Comparison of ENCODE assay signal across 18 cellular contexts in genomic region chr7:107232568-107233090, GRCh38.
DNase-seq lines count a peak whose midpoint lies in the region; ATAC-seq, FAIRE-seq and TF ChIP-seq lines count a peak whose summit lies in the region.
"Had no signal": no experiment of that assay in that cellular context is flagged by ENCODE, and none has a peak within 500 bp of the region (broad histone marks: within the 10 kb centered on the region; RNA-seq: fewer than 3 reads in every experiment).

No MANE protein-coding gene starts in this region.

- peaks cover 2% of the 10 kb centered on the region for H3K36me3 Mint-ChIP-seq in T-helper 2 cell treated with Interferon-gamma antibody and Interleukin-4, amounts not matched to agents 5 μg/mL and 100 μg/mL, for 36 hours (ENCODE audit: low read depth)

- H3K4me2 ChIP-seq in mesenchymal stem cell (ENCODE audit: low read length, poor library complexity, severe bottlenecking), result no peak overlapping the region

- no peak overlapping the region for H4K8ac ChIP-seq in mesenchymal stem cell (ENCODE audit: low read length)

- no peak overlapping the region for H2BK5ac ChIP-seq in mesenchymal stem cell (ENCODE audit: low read depth, low read length, poor library complexity, severe bottlenecking)

- H3K4ac ChIP-seq in mesenchymal stem cell (ENCODE audit: low read depth in 1 of 2, low read length in 2 of 2), result no peak overlapping the region

- peaks cover 0 to 6% of the 10 kb centered on the region in 2 experiments for H3K36me3 ChIP-seq in mesenchymal stem cell (ENCODE audit: control insufficient read depth in 1 of 2, insufficient read depth in 2 of 2, low read depth in 1 of 2, low read length in 2 of 2)
- H3K36me3 ChIP-seq: adrenal gland had no signal

- H3K4me3 ChIP-seq in astrocyte of the spinal cord (ENCODE audit: low read depth, low read length), result no peak overlapping the region
- H3K4me3 ChIP-seq in mesenchymal stem cell (ENCODE audit: insufficient read depth in 1 of 2, low read depth in 1 of 2, low read length in 2 of 2), result no peak overlapping the region
- H3K4me3 ChIP-seq: adrenal gland had no signal

- H3K27ac ChIP-seq in mesenchymal stem cell (ENCODE audit: low read length, poor library complexity, severe bottlenecking), result no peak overlapping the region
- H3K27ac ChIP-seq: adrenal gland, parathyroid adenoma had no signal

- H3K23ac ChIP-seq in mesenchymal stem cell (ENCODE audit: low read length in 2 of 2), result no peak overlapping the region

- DNase-seq in Daoy (ENCODE audit: low read depth) (peak; percentile 72), M059J (ENCODE audit: low read depth) (peak; percentile 80), astrocyte of the spinal cord (ENCODE audit: low read depth, low spot score) (peak; percentile 77), mesenchymal stem cell (peak; percentile 18), frontal cortex (ENCODE audit: low spot score in 2 of 2) (no peak)
- DNase-seq in T-helper 2 cell treated with Interferon-gamma antibody and Interleukin-4, amounts not matched to agents 5 μg/mL and 100 μg/mL, for 36 hours (ENCODE audit: low spot score), result no peak
- DNase-seq: activated CD4-positive, alpha-beta T cell treated with anti-CD3 and anti-CD28 coated beads, Interleukin-2, amount 10 ng/mL, durations not matched to agents 7 days and 5 days; activated T-cell treated with anti-CD3 and anti-CD28 coated beads, Interleukin-2, amount 50 U/mL, for 1 hour; adrenal gland; DND-41; NCI-H446 treated with DMSO at 0.1 percent for 48 hours; stimulated activated CD8-positive, alpha-beta memory T cell treated with anti-CD3 and anti-CD28 coated beads, Interleukin-4, amount 100 ng/mL, for 48 hours had no signal

- H3K27ac Mint-ChIP-seq in T-helper 2 cell treated with Interferon-gamma antibody and Interleukin-4, amounts not matched to agents 5 μg/mL and 100 μg/mL, for 36 hours, result no peak overlapping the region
- H3K27ac Mint-ChIP-seq: activated CD4-positive, alpha-beta T cell treated with anti-CD3 and anti-CD28 coated beads, Interleukin-2, amount 10 ng/mL, durations not matched to agents 7 days and 5 days; CD14-positive monocyte; T-helper 1 cell treated with Interleukin-12 subunit alpha and Interleukin-12 subunit beta and Interleukin-4 antibody, amounts not matched to agents 30 μg/mL and 1 μg/mL, for 36 hours had no signal

- no peak overlapping the region for H2BK12ac ChIP-seq in mesenchymal stem cell (ENCODE audit: low read length in 2 of 2)

- H3K9ac ChIP-seq in mesenchymal stem cell (ENCODE audit: low read length), result no peak overlapping the region
- H3K9ac ChIP-seq: parathyroid adenoma had no signal

- TF ChIP-seq CTCF in astrocyte of the spinal cord (IDR thresholded peaks at IDR 0.05; ENCODE audit: low read depth, low read length), result no peak

- no peak overlapping the region for H2BK120ac ChIP-seq in mesenchymal stem cell (ENCODE audit: low read depth, low read length)

- H2AK5ac ChIP-seq in mesenchymal stem cell (ENCODE audit: low read length, severe bottlenecking), result no peak overlapping the region

- no peaks in the 10 kb centered on the region for H3K27me3 Mint-ChIP-seq in T-helper 2 cell treated with Interferon-gamma antibody and Interleukin-4, amounts not matched to agents 5 μg/mL and 100 μg/mL, for 36 hours (ENCODE audit: low read depth)
- H3K27me3 Mint-ChIP-seq: activated CD4-positive, alpha-beta T cell treated with anti-CD3 and anti-CD28 coated beads, Interleukin-2, amount 10 ng/mL, durations not matched to agents 7 days and 5 days had no signal

- H3K4me1 Mint-ChIP-seq in T-helper 2 cell treated with Interferon-gamma antibody and Interleukin-4, amounts not matched to agents 5 μg/mL and 100 μg/mL, for 36 hours (ENCODE audit: low read depth), result no peaks in the 10 kb centered on the region
- H3K4me1 Mint-ChIP-seq: activated CD4-positive, alpha-beta T cell treated with anti-CD3 and anti-CD28 coated beads, Interleukin-2, amount 10 ng/mL, durations not matched to agents 7 days and 5 days; CD14-positive monocyte had no signal

- H3K18ac ChIP-seq in mesenchymal stem cell (ENCODE audit: low read depth in 1 of 2, low read length in 2 of 2), result no peak overlapping the region

- ATAC-seq in GM21737 (IDR thresholded peaks at IDR 0.05; ENCODE audit: unreplicated experiment), result no peak
- ATAC-seq in GM21390 (IDR thresholded peaks at IDR 0.05; ENCODE audit: unreplicated experiment), result no peak

- H3K79me1 ChIP-seq in mesenchymal stem cell (replicated peaks; ENCODE audit: low read length, poor library complexity, severe bottlenecking), result peaks cover 3% of the 10 kb centered on the region

- WGBS in mesenchymal stem cell, result 89% methylated on average over 6 of the region's 7 CpGs

- H4K91ac ChIP-seq in mesenchymal stem cell (ENCODE audit: low read length), result no peak overlapping the region

- H3K4me3 Mint-ChIP-seq in T-helper 2 cell treated with Interferon-gamma antibody and Interleukin-4, amounts not matched to agents 5 μg/mL and 100 μg/mL, for 36 hours, result no peak overlapping the region
- H3K4me3 Mint-ChIP-seq: activated CD4-positive, alpha-beta T cell treated with anti-CD3 and anti-CD28 coated beads, Interleukin-2, amount 10 ng/mL, durations not matched to agents 7 days and 5 days; CD14-positive monocyte; T-helper 1 cell treated with Interleukin-12 subunit alpha and Interleukin-12 subunit beta and Interleukin-4 antibody, amounts not matched to agents 30 μg/mL and 1 μg/mL, for 36 hours had no signal

- H3K27me3 ChIP-seq in mesenchymal stem cell (ENCODE audit: control insufficient read depth in 1 of 2, insufficient read depth in 1 of 2, low read length in 2 of 2), result no peaks in the 10 kb centered on the region
- H3K27me3 ChIP-seq: adrenal gland had no signal

- no peak overlapping the region for H3K14ac ChIP-seq in mesenchymal stem cell (ENCODE audit: low read length in 2 of 2)

- no peak overlapping the region for H2AFZ ChIP-seq in mesenchymal stem cell (ENCODE audit: low read depth, low read length)
- H2AFZ ChIP-seq: parathyroid adenoma had no signal

- in situ Hi-C loops in astrocyte of the spinal cord (cut with HindIII; ENCODE audit: low sequenced_read_pairs), result no loop called here

- no peaks in the 10 kb centered on the region for H3K9me3 Mint-ChIP-seq in T-helper 2 cell treated with Interferon-gamma antibody and Interleukin-4, amounts not matched to agents 5 μg/mL and 100 μg/mL, for 36 hours
- H3K9me3 Mint-ChIP-seq: activated CD4-positive, alpha-beta T cell treated with anti-CD3 and anti-CD28 coated beads, Interleukin-2, amount 10 ng/mL, durations not matched to agents 7 days and 5 days; CD14-positive monocyte; T-helper 1 cell treated with Interleukin-12 subunit alpha and Interleukin-12 subunit beta and Interleukin-4 antibody, amounts not matched to agents 30 μg/mL and 1 μg/mL, for 36 hours had no signal

- H2BK15ac ChIP-seq in mesenchymal stem cell (ENCODE audit: low read depth, poor library complexity, severe bottlenecking), result no peak overlapping the region

- peaks cover 3% of the 10 kb centered on the region for H3K4me1 ChIP-seq in mesenchymal stem cell (ENCODE audit: control insufficient read depth, insufficient read depth, low read depth, low read length)
- H3K4me1 ChIP-seq: adrenal gland, parathyroid adenoma had no signal

- no peaks in the 10 kb centered on the region for H3K9me3 ChIP-seq in mesenchymal stem cell (ENCODE audit: control insufficient read depth, low read length)
- H3K9me3 ChIP-seq: adrenal gland had no signal

- FAIRE-seq in frontal cortex (lab: Jason Lieb, UNC), result no peak
- FAIRE-seq: GM12892 had no signal

Comparison
In these comparisons a context has a peak if more than half of its experiments do, and no peak if none do; other contexts are left out.
1. DNase-seq: peak in Daoy (single experiment), M059J (single experiment), astrocyte of the spinal cord (single experiment) and mesenchymal stem cell (single experiment); none in T-helper 2 cell treated with Interferon-gamma antibody and Interleukin-4, amounts not matched to agents 5 μg/mL and 100 μg/mL, for 36 hours (single experiment) and frontal cortex (0 of 2).